Comparison of ENCODE assay signal across 1 cellular context in the genomic region with DNA sequence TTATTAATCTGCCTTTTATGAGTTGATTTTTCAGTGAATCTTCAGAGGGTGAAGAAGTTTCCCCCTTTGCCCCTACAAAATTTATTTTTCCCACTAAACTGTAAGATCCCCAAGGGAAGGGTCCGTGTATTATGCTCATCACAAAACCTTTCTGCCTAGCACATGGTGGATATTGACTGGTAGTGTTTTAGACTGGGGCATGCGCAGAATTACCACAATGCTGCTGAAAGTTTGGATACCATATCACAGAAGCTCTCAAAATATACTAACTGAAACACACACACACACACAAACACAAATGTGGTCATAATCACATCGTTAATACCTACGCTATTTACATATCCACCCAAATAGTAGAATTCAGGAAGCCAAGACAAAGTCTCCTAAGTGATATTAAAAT.
TF ChIP-seq lines count a peak whose summit lies in the region.

No MANE protein-coding gene starts in this region.

TF ChIP-seq in H1, 55 proteins besides CTCF, POLR2A, EP300 and RAD21:
- TF ChIP-seq TBP (IDR thresholded peaks at IDR 0.05; ENCODE audit: low read depth, low read length) = 0 out of 2 replicates have a peak, but pooled peaks have one; percentile 1
- no peak for TF ChIP-seq POLR2AphosphoS5 (IDR thresholded peaks at IDR 0.05; ENCODE audit: low read depth, low read length)
